8 cellular contexts compared by ENCODE assay signal in genomic region chr2:178700922-178701342, GRCh38.
A peak's percentile ranks its signal among the peaks of the same experiment; 100 is the strongest.
DNase-seq lines count a peak whose midpoint lies in the region; ATAC-seq, FAIRE-seq and TF ChIP-seq lines count a peak whose summit lies in the region.

No MANE protein-coding gene starts in this region.

- ATAC-seq in GM23338: no peak
- peak; percentile 40 for ATAC-seq in foreskin keratinocyte

- no peaks in the 10 kb centered on the region for H3K36me3 ChIP-seq in GM23338 (ENCODE audit: insufficient read depth)

- no peak overlapping the region for H3K4me2 ChIP-seq in GM23338

- no peaks in the 10 kb centered on the region for H3K9me3 Mint-ChIP-seq in GM23338
- no peaks in the 10 kb centered on the region for H3K9me3 Mint-ChIP-seq in activated CD4-positive, alpha-beta memory T cell treated with anti-CD3 and anti-CD28 coated beads, Interleukin-2, amount 10 ng/mL, durations not matched to agents 7 days and 5 days

- H3K27ac Mint-ChIP-seq in GM23338: no peak overlapping the region
- no peak overlapping the region for H3K27ac Mint-ChIP-seq in activated CD4-positive, alpha-beta memory T cell treated with anti-CD3 and anti-CD28 coated beads, Interleukin-2, amount 10 ng/mL, durations not matched to agents 7 days and 5 days

- H3K27ac ChIP-seq in GM23338 (ENCODE audit: low read depth): no peak overlapping the region
- H3K27ac ChIP-seq in RWPE1: no peak overlapping the region
- no peak overlapping the region for H3K27ac ChIP-seq in foreskin keratinocyte

- no peak overlapping the region for H3K4me3 Mint-ChIP-seq in GM23338
- no peak overlapping the region for H3K4me3 Mint-ChIP-seq in activated CD4-positive, alpha-beta memory T cell treated with anti-CD3 and anti-CD28 coated beads, Interleukin-2, amount 10 ng/mL, durations not matched to agents 7 days and 5 days

- peak; percentile 70 to 96 for TF ChIP-seq CTCF in GM23338 (conservative IDR thresholded peaks at IDR 0.05; ENCODE audit: low read depth in 2 of 2)
- peak; percentile 87 for TF ChIP-seq CTCF in RWPE1 (conservative IDR thresholded peaks at IDR 0.05; ENCODE audit: low read depth)
- peak; percentile 78 for TF ChIP-seq CTCF in foreskin keratinocyte (conservative IDR thresholded peaks at IDR 0.05)

- peaks cover 2% of the 10 kb centered on the region; the same call in 1 of the 3 replicates for H3K36me3 Mint-ChIP-seq in GM23338 (ENCODE audit: low read depth)
- H3K36me3 Mint-ChIP-seq in activated CD4-positive, alpha-beta memory T cell treated with anti-CD3 and anti-CD28 coated beads, Interleukin-2, amount 10 ng/mL, durations not matched to agents 7 days and 5 days (ENCODE audit: low read depth): no peaks in the 10 kb centered on the region

- no peaks in the 10 kb centered on the region for H3K27me3 Mint-ChIP-seq in GM23338 (ENCODE audit: insufficient read depth, low read depth, poor library complexity)
- H3K27me3 Mint-ChIP-seq in activated CD4-positive, alpha-beta memory T cell treated with anti-CD3 and anti-CD28 coated beads, Interleukin-2, amount 10 ng/mL, durations not matched to agents 7 days and 5 days: peaks cover 2% of the 10 kb centered on the region

- FAIRE-seq in urothelium cell line (lab: Jason Lieb, UNC): no peak

- peak; percentile 5 for DNase-seq in DMS114 treated with DMSO at 0.1 percent for 48 hours (lab: John Stamatoyannopoulos, UW; ENCODE audit: unreplicated experiment)
- DNase-seq in GM23338 (ENCODE audit: low spot score): peak; percentile 77
- DNase-seq in RWPE1 (ENCODE audit: low spot score): peak; percentile 29
- no peak for DNase-seq in foreskin keratinocyte
- peak; percentile 35 for DNase-seq in urothelium cell line (ENCODE audit: low spot score)
- no peak for DNase-seq in pons (ENCODE audit: low spot score)
- no peak for DNase-seq in NCI-H1930 (lab: John Stamatoyannopoulos, UW)
- DNase-seq in activated CD4-positive, alpha-beta memory T cell treated with anti-CD3 and anti-CD28 coated beads, Interleukin-2, amount 10 ng/mL, durations not matched to agents 7 days and 5 days: no peak

- CTCF ChIA-PET in RWPE1 (lab: Yijun Ruan, JAX): interaction anchor here (0.6 to 1.0 kb wide), 4 partner anchors 9 to 295 kb away, joined by 3 to 6 read pairs (median 4); no protein-coding TSS in a partner anchor
- CTCF ChIA-PET in activated CD4-positive, alpha-beta memory T cell treated with anti-CD3 and anti-CD28 coated beads, Interleukin-2, amount 10 ng/mL, durations not matched to agents 7 days and 5 days (lab: Charles Lee): interaction anchor here (0.6 to 2.4 kb wide), 13 partner anchors 10 to 212 kb away, joined by 3 to 8 read pairs (median 5); no protein-coding TSS in a partner anchor

- H2AFZ ChIP-seq in GM23338: no peak overlapping the region

- POLR2A ChIA-PET in RWPE1 (lab: Yijun Ruan, JAX; ENCODE audit: low non-redundant PET): no interaction called here
- POLR2A ChIA-PET in activated CD4-positive, alpha-beta memory T cell treated with anti-CD3 and anti-CD28 coated beads, Interleukin-2, amount 10 ng/mL, durations not matched to agents 7 days and 5 days (lab: Charles Lee): interaction anchor here (1.8 kb wide), 1 partner anchor 29 kb away, joined by 3 read pairs; no protein-coding TSS in a partner anchor

- no peaks in the 10 kb centered on the region for H3K9me2 ChIP-seq in GM23338 (ENCODE audit: insufficient read depth)

- no peaks in the 10 kb centered on the region for H4K20me1 ChIP-seq in GM23338 (replicated peaks; ENCODE audit: insufficient read depth)

- H3K4me1 ChIP-seq in GM23338 (ENCODE audit: insufficient read depth) (no peaks in the 10 kb centered on the region), foreskin keratinocyte (no peaks in the 10 kb centered on the region)

- no peaks in the 10 kb centered on the region for H3F3A ChIP-seq in GM23338 (replicated peaks; ENCODE audit: low read depth)

- H3K27me3 ChIP-seq in GM23338 (ENCODE audit: insufficient read depth) (no peaks in the 10 kb centered on the region), foreskin keratinocyte (no peaks in the 10 kb centered on the region)

- H3K4me3 ChIP-seq in GM23338: no peak overlapping the region

- no peaks in the 10 kb centered on the region for H3K4me1 Mint-ChIP-seq in GM23338
- H3K4me1 Mint-ChIP-seq in activated CD4-positive, alpha-beta memory T cell treated with anti-CD3 and anti-CD28 coated beads, Interleukin-2, amount 10 ng/mL, durations not matched to agents 7 days and 5 days: peaks cover 1% of the 10 kb centered on the region

- H3K79me2 ChIP-seq in GM23338 (replicated peaks; ENCODE audit: insufficient read depth): no peaks in the 10 kb centered on the region

TF ChIP-seq in GM23338, 12 proteins besides CTCF, POLR2A, EP300 and RAD21:
- TF ChIP-seq CREB1 (CRISPR knock-in tag; IDR thresholded peaks at IDR 0.05; ENCODE audit: low read depth): no peak
- TF ChIP-seq EZH2phosphoT487 (IDR thresholded peaks at IDR 0.05; ENCODE audit: unreplicated experiment): no peak
- no peak for TF ChIP-seq ETS1 (IDR thresholded peaks at IDR 0.05)
- no peak for TF ChIP-seq NANOG (IDR thresholded peaks at IDR 0.05; ENCODE audit: borderline replicate concordance)
- TF ChIP-seq STAT1 (IDR thresholded peaks at IDR 0.05; ENCODE audit: unreplicated experiment): no peak
- TF ChIP-seq EZH2 (IDR thresholded peaks at IDR 0.05; ENCODE audit: low read depth, unreplicated experiment): no peak
- TF ChIP-seq ZNF331 (CRISPR knock-in tag; IDR thresholded peaks at IDR 0.05; ENCODE audit: low read depth): no peak
- no peak for TF ChIP-seq REST (IDR thresholded peaks at IDR 0.05; ENCODE audit: unreplicated experiment)
- no peak for TF ChIP-seq POLR2AphosphoS5 (IDR thresholded peaks at IDR 0.05; ENCODE audit: low read depth)
- no peak for TF ChIP-seq ZNF114 (CRISPR knock-in tag; IDR thresholded peaks at IDR 0.05)
TF ChIP-seq in GM23338: peak in this region for 0.

Comparison
In these comparisons a context has a peak if more than half of its experiments do, and no peak if none do; other contexts are left out.
1. DNase-seq: peak in DMS114 treated with DMSO at 0.1 percent for 48 hours (single experiment), GM23338 (single experiment), RWPE1 (single experiment) and urothelium cell line (single experiment); none in foreskin keratinocyte (0 of 2), pons (single experiment), NCI-H1930 (0 of 2) and activated CD4-positive, alpha-beta memory T cell treated with anti-CD3 and anti-CD28 coated beads, Interleukin-2, amount 10 ng/mL, durations not matched to agents 7 days and 5 days (single experiment).
2. Peak in every context shown above with its lines, with median percentiles within 50 percentile points of each other: CTCF ChIP-seq.